ENCODE assay signal across 1 cellular context in genomic region chr5:68682400-68683152, GRCh38.
TF ChIP-seq lines count a peak whose summit lies in the region.

No MANE protein-coding gene starts in this region.

TF ChIP-seq in GM23338, 12 proteins besides CTCF, POLR2A, EP300 and RAD21:
- TF ChIP-seq ZNF114 (CRISPR knock-in tag; IDR thresholded peaks at IDR 0.05): no peak
- TF ChIP-seq ZNF462 (CRISPR knock-in tag; IDR thresholded peaks at IDR 0.05): no peak
- TF ChIP-seq ZNF331 (CRISPR knock-in tag; IDR thresholded peaks at IDR 0.05; ENCODE audit: low read depth): no peak
- TF ChIP-seq EZH2phosphoT487 (IDR thresholded peaks at IDR 0.05; ENCODE audit: unreplicated experiment): no peak
- TF ChIP-seq STAT1 (IDR thresholded peaks at IDR 0.05; ENCODE audit: unreplicated experiment): no peak
- TF ChIP-seq ETS1 (IDR thresholded peaks at IDR 0.05): no peak
- no peak for TF ChIP-seq JUNB (IDR thresholded peaks at IDR 0.05; ENCODE audit: unreplicated experiment)
- TF ChIP-seq EZH2 (IDR thresholded peaks at IDR 0.05; ENCODE audit: low read depth, unreplicated experiment): no peak
- TF ChIP-seq POLR2AphosphoS5 (IDR thresholded peaks at IDR 0.05; ENCODE audit: low read depth): no peak
- no peak for TF ChIP-seq NANOG (IDR thresholded peaks at IDR 0.05; ENCODE audit: borderline replicate concordance)
- no peak for TF ChIP-seq CREB1 (CRISPR knock-in tag; IDR thresholded peaks at IDR 0.05; ENCODE audit: low read depth)
- TF ChIP-seq REST (IDR thresholded peaks at IDR 0.05; ENCODE audit: unreplicated experiment): no peak
